1 cellular context compared by ENCODE assay signal in genomic region chr10:69222157-69223027, GRCh38.
TF ChIP-seq lines count a peak whose summit lies in the region.

No MANE protein-coding gene starts in this region.

TF ChIP-seq in K562, 482 proteins besides CTCF, POLR2A, EP300 and RAD21 (continued from another document and continues in another):
- no peak for TF ChIP-seq GTF2B (IDR thresholded peaks at IDR 0.05; ENCODE audit: extremely low read depth, insufficient read length)
- peak; percentile 81 for TF ChIP-seq BRD9 (IDR thresholded peaks at IDR 0.05; ENCODE audit: low read depth, partially characterized antibody)
- TF ChIP-seq, protein P1, sequence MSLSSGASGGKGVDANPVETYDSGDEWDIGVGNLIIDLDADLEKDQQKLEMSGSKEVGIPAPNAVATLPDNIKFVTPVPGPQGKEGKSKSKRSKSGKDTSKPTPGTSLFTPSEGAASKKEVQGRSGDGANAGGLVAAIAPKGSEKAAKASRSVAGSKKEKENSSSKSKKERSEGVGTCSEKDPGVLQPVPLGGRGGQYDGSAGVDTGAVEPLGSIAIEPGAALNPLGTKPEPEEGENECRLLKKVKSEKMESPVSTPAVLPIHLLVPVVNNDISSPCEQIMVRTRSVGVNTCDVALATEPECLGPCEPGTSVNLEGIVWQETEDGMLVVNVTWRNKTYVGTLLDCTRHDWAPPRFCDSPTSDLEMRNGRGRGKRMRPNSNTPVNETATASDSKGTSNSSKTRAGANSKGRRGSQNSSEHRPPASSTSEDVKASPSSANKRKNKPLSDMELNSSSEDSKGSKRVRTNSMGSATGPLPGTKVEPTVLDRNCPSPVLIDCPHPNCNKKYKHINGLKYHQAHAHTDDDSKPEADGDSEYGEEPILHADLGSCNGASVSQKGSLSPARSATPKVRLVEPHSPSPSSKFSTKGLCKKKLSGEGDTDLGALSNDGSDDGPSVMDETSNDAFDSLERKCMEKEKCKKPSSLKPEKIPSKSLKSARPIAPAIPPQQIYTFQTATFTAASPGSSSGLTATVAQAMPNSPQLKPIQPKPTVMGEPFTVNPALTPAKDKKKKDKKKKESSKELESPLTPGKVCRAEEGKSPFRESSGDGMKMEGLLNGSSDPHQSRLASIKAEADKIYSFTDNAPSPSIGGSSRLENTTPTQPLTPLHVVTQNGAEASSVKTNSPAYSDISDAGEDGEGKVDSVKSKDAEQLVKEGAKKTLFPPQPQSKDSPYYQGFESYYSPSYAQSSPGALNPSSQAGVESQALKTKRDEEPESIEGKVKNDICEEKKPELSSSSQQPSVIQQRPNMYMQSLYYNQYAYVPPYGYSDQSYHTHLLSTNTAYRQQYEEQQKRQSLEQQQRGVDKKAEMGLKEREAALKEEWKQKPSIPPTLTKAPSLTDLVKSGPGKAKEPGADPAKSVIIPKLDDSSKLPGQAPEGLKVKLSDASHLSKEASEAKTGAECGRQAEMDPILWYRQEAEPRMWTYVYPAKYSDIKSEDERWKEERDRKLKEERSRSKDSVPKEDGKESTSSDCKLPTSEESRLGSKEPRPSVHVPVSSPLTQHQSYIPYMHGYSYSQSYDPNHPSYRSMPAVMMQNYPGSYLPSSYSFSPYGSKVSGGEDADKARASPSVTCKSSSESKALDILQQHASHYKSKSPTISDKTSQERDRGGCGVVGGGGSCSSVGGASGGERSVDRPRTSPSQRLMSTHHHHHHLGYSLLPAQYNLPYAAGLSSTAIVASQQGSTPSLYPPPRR (CRISPR knock-in tag; IDR thresholded peaks at IDR 0.05; ENCODE audit: borderline replicate concordance), result no peak
- no peak for TF ChIP-seq ZNF444 (CRISPR knock-in tag; IDR thresholded peaks at IDR 0.05)
- TF ChIP-seq CHD1 (IDR thresholded peaks at IDR 0.05; ENCODE audit: low read length), result no peak
- no peak for TF ChIP-seq HNRNPH1 (optimal IDR thresholded peaks at IDR 0.05; ENCODE audit: low read depth, low read length)
- no peak for TF ChIP-seq BMI1 (IDR thresholded peaks at IDR 0.05; ENCODE audit: low read length)
- no peak for TF ChIP-seq ZNF699 (CRISPR knock-in tag; IDR thresholded peaks at IDR 0.05; ENCODE audit: insufficient replicate concordance)
- no peak for TF ChIP-seq ETV6 (IDR thresholded peaks at IDR 0.05; ENCODE audit: borderline replicate concordance in 1 of 2, low read depth in 2 of 2, low read length in 1 of 2)
- TF ChIP-seq ETV6 (CRISPR knock-in tag; IDR thresholded peaks at IDR 0.05; ENCODE audit: borderline replicate concordance), result no peak
- peak; percentile 96 to 98 for TF ChIP-seq MNT (conservative IDR thresholded peaks at IDR 0.05)
- TF ChIP-seq, protein P2, sequence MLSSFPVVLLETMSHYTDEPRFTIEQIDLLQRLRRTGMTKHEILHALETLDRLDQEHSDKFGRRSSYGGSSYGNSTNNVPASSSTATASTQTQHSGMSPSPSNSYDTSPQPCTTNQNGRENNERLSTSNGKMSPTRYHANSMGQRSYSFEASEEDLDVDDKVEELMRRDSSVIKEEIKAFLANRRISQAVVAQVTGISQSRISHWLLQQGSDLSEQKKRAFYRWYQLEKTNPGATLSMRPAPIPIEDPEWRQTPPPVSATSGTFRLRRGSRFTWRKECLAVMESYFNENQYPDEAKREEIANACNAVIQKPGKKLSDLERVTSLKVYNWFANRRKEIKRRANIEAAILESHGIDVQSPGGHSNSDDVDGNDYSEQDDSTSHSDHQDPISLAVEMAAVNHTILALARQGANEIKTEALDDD (IDR thresholded peaks at IDR 0.05), result peak; percentile 83
- no peak for TF ChIP-seq TGIF2 (CRISPR knock-in tag; IDR thresholded peaks at IDR 0.05)
- TF ChIP-seq, protein P3, sequence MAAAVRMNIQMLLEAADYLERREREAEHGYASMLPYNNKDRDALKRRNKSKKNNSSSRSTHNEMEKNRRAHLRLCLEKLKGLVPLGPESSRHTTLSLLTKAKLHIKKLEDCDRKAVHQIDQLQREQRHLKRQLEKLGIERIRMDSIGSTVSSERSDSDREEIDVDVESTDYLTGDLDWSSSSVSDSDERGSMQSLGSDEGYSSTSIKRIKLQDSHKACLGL (CRISPR knock-in tag; IDR thresholded peaks at IDR 0.05; ENCODE audit: borderline replicate concordance, poor library complexity, severe bottlenecking), result no peak
- no peak for TF ChIP-seq RNF2 (IDR thresholded peaks at IDR 0.05)
- no peak for TF ChIP-seq HMGN3 (IDR thresholded peaks at IDR 0.05; ENCODE audit: borderline replicate concordance, extremely low read depth, insufficient read length, low read depth, low read length)
- peak; percentile 21 for TF ChIP-seq RB1 (IDR thresholded peaks at IDR 0.05; ENCODE audit: low read depth)
- TF ChIP-seq BRCA1 (IDR thresholded peaks at IDR 0.05), result no peak
- 0 out of 2 replicates have a peak, but pooled peaks have one; percentile 64 for TF ChIP-seq BRCA1 (CRISPR knock-in tag; IDR thresholded peaks at IDR 0.05)
- TF ChIP-seq, protein P4, sequence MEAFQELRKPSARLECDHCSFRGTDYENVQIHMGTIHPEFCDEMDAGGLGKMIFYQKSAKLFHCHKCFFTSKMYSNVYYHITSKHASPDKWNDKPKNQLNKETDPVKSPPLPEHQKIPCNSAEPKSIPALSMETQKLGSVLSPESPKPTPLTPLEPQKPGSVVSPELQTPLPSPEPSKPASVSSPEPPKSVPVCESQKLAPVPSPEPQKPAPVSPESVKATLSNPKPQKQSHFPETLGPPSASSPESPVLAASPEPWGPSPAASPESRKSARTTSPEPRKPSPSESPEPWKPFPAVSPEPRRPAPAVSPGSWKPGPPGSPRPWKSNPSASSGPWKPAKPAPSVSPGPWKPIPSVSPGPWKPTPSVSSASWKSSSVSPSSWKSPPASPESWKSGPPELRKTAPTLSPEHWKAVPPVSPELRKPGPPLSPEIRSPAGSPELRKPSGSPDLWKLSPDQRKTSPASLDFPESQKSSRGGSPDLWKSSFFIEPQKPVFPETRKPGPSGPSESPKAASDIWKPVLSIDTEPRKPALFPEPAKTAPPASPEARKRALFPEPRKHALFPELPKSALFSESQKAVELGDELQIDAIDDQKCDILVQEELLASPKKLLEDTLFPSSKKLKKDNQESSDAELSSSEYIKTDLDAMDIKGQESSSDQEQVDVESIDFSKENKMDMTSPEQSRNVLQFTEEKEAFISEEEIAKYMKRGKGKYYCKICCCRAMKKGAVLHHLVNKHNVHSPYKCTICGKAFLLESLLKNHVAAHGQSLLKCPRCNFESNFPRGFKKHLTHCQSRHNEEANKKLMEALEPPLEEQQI (IDR thresholded peaks at IDR 0.05), result 0 out of 2 replicates have a peak, but pooled peaks have one; percentile 42
- no peak for TF ChIP-seq CBX8 (IDR thresholded peaks at IDR 0.05; ENCODE audit: borderline replicate concordance, extremely low read depth, low read depth, low read length, poor library complexity, severe bottlenecking)
- peak; percentile 81 for TF ChIP-seq CBFB (CRISPR knock-in tag; IDR thresholded peaks at IDR 0.05)
- no peak for TF ChIP-seq E2F8 (IDR thresholded peaks at IDR 0.05; ENCODE audit: low read depth, partially characterized antibody)
- TF ChIP-seq, protein P5, sequence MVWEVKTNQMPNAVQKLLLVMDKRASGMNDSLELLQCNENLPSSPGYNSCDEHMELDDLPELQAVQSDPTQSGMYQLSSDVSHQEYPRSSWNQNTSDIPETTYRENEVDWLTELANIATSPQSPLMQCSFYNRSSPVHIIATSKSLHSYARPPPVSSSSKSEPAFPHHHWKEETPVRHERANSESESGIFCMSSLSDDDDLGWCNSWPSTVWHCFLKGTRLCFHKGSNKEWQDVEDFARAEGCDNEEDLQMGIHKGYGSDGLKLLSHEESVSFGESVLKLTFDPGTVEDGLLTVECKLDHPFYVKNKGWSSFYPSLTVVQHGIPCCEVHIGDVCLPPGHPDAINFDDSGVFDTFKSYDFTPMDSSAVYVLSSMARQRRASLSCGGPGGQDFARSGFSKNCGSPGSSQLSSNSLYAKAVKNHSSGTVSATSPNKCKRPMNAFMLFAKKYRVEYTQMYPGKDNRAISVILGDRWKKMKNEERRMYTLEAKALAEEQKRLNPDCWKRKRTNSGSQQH (CRISPR knock-in tag; IDR thresholded peaks at IDR 0.05), result 0 out of 2 replicates have a peak, but pooled peaks have one; percentile 7
- TF ChIP-seq TBP (optimal IDR thresholded peaks at IDR 0.05; ENCODE audit: low read depth, low read length), result peak; percentile 14
- peak; percentile 93 for TF ChIP-seq FOSL1 (tag; conservative IDR thresholded peaks at IDR 0.05)
- TF ChIP-seq NCOA1 (IDR thresholded peaks at IDR 0.05; ENCODE audit: low read depth), result peak; percentile 69
- TF ChIP-seq CSDE1 (IDR thresholded peaks at IDR 0.05), result no peak
- no peak for TF ChIP-seq ZNF780A (CRISPR knock-in tag; IDR thresholded peaks at IDR 0.05)
- TF ChIP-seq NCOA2 (IDR thresholded peaks at IDR 0.05; ENCODE audit: partially characterized antibody in 2 of 2), result no peak
- no peak for TF ChIP-seq PCBP1 (IDR thresholded peaks at IDR 0.05; ENCODE audit: low read depth, low read length, poor library complexity, severe bottlenecking)
- TF ChIP-seq RFX7 (CRISPR knock-in tag; IDR thresholded peaks at IDR 0.05), result no peak
- TF ChIP-seq ZNF561 (CRISPR knock-in tag; conservative IDR thresholded peaks at IDR 0.05), result no peak
- no peak for TF ChIP-seq ZNF174 (CRISPR knock-in tag; IDR thresholded peaks at IDR 0.05)
- no peak for TF ChIP-seq HSF4 (CRISPR knock-in tag; IDR thresholded peaks at IDR 0.05; ENCODE audit: borderline replicate concordance)
- no peak for TF ChIP-seq CREB1 (IDR thresholded peaks at IDR 0.05)
- TF ChIP-seq CREB1 (CRISPR knock-in tag; IDR thresholded peaks at IDR 0.05), result no peak
- TF ChIP-seq, protein P6, sequence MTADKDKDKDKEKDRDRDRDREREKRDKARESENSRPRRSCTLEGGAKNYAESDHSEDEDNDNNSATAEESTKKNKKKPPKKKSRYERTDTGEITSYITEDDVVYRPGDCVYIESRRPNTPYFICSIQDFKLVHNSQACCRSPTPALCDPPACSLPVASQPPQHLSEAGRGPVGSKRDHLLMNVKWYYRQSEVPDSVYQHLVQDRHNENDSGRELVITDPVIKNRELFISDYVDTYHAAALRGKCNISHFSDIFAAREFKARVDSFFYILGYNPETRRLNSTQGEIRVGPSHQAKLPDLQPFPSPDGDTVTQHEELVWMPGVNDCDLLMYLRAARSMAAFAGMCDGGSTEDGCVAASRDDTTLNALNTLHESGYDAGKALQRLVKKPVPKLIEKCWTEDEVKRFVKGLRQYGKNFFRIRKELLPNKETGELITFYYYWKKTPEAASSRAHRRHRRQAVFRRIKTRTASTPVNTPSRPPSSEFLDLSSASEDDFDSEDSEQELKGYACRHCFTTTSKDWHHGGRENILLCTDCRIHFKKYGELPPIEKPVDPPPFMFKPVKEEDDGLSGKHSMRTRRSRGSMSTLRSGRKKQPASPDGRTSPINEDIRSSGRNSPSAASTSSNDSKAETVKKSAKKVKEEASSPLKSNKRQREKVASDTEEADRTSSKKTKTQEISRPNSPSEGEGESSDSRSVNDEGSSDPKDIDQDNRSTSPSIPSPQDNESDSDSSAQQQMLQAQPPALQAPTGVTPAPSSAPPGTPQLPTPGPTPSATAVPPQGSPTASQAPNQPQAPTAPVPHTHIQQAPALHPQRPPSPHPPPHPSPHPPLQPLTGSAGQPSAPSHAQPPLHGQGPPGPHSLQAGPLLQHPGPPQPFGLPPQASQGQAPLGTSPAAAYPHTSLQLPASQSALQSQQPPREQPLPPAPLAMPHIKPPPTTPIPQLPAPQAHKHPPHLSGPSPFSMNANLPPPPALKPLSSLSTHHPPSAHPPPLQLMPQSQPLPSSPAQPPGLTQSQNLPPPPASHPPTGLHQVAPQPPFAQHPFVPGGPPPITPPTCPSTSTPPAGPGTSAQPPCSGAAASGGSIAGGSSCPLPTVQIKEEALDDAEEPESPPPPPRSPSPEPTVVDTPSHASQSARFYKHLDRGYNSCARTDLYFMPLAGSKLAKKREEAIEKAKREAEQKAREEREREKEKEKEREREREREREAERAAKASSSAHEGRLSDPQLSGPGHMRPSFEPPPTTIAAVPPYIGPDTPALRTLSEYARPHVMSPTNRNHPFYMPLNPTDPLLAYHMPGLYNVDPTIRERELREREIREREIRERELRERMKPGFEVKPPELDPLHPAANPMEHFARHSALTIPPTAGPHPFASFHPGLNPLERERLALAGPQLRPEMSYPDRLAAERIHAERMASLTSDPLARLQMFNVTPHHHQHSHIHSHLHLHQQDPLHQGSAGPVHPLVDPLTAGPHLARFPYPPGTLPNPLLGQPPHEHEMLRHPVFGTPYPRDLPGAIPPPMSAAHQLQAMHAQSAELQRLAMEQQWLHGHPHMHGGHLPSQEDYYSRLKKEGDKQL (CRISPR knock-in tag; IDR thresholded peaks at IDR 0.05; ENCODE audit: borderline replicate concordance), result no peak
- TF ChIP-seq TCF7L2 (IDR thresholded peaks at IDR 0.05; ENCODE audit: low read depth, low read length), result no peak
